ENCODE assay signal across 1 cellular context in the genomic region with DNA sequence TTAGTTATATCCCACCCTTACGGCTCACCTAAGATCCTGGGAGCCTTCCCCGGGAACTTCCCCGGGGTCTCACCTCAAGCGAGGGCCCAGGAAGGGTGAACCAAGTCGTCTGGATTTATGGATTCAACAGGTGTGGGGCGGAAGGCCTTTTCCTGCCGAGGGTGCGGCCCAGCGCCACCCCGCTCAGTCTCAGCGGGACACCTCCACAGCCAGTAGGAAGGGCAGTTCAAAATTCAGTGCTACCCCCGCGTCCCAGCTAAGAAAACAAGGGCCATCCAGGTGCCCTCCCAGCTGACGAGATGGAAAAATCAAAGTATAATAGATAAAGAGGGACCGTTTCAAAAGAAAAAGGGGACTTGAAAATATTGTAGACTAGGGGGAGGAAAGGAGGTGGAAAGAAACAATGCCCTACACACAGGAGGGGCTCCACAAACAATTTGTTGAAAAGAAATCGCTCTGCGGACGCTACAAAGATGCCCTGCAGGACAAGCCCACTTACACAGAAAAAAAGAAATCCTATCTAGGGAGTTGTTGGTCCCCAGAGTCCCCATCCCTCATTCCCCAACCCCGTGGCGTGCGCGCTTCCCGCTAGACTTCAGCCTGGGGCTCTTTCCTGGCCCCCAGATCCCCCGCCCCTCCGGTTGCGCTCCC.
A peak's percentile ranks its signal among the peaks of the same experiment; 100 is the strongest.
TF ChIP-seq lines count a peak whose summit lies in the region.

No MANE protein-coding gene starts in this region.

TF ChIP-seq in GM12878, 131 proteins besides CTCF, POLR2A, EP300 and RAD21 (continued from another document):
- TF ChIP-seq, protein P1, sequence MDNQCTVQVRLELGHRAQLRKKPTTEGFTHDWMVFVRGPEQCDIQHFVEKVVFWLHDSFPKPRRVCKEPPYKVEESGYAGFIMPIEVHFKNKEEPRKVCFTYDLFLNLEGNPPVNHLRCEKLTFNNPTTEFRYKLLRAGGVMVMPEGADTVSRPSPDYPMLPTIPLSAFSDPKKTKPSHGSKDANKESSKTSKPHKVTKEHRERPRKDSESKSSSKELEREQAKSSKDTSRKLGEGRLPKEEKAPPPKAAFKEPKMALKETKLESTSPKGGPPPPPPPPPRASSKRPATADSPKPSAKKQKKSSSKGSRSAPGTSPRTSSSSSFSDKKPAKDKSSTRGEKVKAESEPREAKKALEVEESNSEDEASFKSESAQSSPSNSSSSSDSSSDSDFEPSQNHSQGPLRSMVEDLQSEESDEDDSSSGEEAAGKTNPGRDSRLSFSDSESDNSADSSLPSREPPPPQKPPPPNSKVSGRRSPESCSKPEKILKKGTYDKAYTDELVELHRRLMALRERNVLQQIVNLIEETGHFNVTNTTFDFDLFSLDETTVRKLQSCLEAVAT (IDR thresholded peaks at IDR 0.05), result 0 out of 2 replicates have a peak, but pooled peaks have one; percentile 46
TF ChIP-seq in GM12878: peak in this region for 1.
